Comparison of ENCODE assay signal across 1 cellular context in genomic region chr15:72751751-72752455, GRCh38.
TF ChIP-seq lines count a peak whose summit lies in the region.

No MANE protein-coding gene starts in this region.

TF ChIP-seq in HepG2, 621 proteins besides CTCF, POLR2A, EP300 and RAD21 (continued from another document):
- TF ChIP-seq ZNF75D (CRISPR knock-in tag; IDR thresholded peaks at IDR 0.05; ENCODE audit: borderline replicate concordance) (no peak), FOXC1 (CRISPR knock-in tag; IDR thresholded peaks at IDR 0.05; ENCODE audit: borderline replicate concordance) (no peak), ZNF773 (CRISPR knock-in tag; IDR thresholded peaks at IDR 0.05; ENCODE audit: borderline replicate concordance) (no peak), ZBTB25 (CRISPR knock-in tag; IDR thresholded peaks at IDR 0.05) (no peak), RCOR2 (CRISPR knock-in tag; IDR thresholded peaks at IDR 0.05) (no peak), MTA1 (CRISPR knock-in tag; IDR thresholded peaks at IDR 0.05; ENCODE audit: borderline replicate concordance) (no peak), ZNF329 (CRISPR knock-in tag; IDR thresholded peaks at IDR 0.05; ENCODE audit: low read depth) (no peak), ZNF512 (CRISPR knock-in tag; IDR thresholded peaks at IDR 0.05) (no peak), ZSCAN25 (CRISPR knock-in tag; IDR thresholded peaks at IDR 0.05) (no peak), PCBP2 (optimal IDR thresholded peaks at IDR 0.05; ENCODE audit: low read depth, low read length, poor library complexity, severe bottlenecking) (no peak), ZNF839 (CRISPR knock-in tag; IDR thresholded peaks at IDR 0.05; ENCODE audit: borderline replicate concordance) (no peak), STAG1 (CRISPR knock-in tag; IDR thresholded peaks at IDR 0.05) (no peak)
